10 cellular contexts compared by ENCODE assay signal in the genomic region with DNA sequence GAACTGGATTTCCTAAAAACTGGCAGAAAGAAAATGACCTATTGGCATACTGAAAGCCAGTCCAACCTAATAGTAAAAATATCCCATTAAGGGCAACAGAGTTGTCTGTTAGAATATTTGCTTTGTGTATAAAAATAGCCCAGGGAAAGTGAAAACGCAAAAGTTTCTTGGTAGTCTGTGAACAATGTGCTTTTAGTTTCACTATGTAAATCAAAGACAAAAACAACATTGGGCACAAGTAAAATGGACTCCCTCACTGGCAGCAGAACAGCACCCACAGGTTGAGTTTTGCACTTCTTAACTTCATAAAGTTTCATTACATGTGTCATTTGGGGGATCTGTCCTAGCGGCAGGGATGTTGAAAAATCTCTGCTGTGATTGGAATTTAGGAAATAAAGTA. TPM values are rescaled to one million over a fixed set of nuclear protein-coding genes. Genes with fewer than 3 reads are reported as not detected.
DNase-seq lines count a peak whose midpoint lies in the region; ATAC-seq and TF ChIP-seq lines count a peak whose summit lies in the region.
"Had no signal": no experiment of that assay in that cellular context is flagged by ENCODE, and none has a peak within 500 bp of the region (broad histone marks: within the 10 kb centered on the region; RNA-seq: fewer than 3 reads in every experiment).

No MANE protein-coding gene starts in this region.

- intact Hi-C loops in activated CD4-positive, alpha-beta T cell treated with anti-CD3 and anti-CD28 coated beads, Interleukin-2, amount 10 ng/mL, durations not matched to agents 24 days and 14 days (cut with micrococcal nuclease): no loop called here

- H3K4me3 Mint-ChIP-seq in activated CD4-positive, alpha-beta T cell treated with anti-CD3 and anti-CD28 coated beads, Interleukin-2, amount 10 ng/mL, durations not matched to agents 24 days and 14 days: peak overlapping the region; percentile 32
- peak overlapping the region in 7 of 8 donors; percentile 19 to 55 (median 45) for H3K4me3 Mint-ChIP-seq in naive B cell
- no peak overlapping the region for H3K4me3 Mint-ChIP-seq in nephron progenitor cell
- H3K4me3 Mint-ChIP-seq: activated CD4-positive, alpha-beta T cell treated with anti-CD3 and anti-CD28 coated beads for 36 hours had no signal

- H3K4me1 Mint-ChIP-seq in activated CD4-positive, alpha-beta T cell treated with anti-CD3 and anti-CD28 coated beads, Interleukin-2, amount 10 ng/mL, durations not matched to agents 24 days and 14 days: peaks cover 12% of the 10 kb centered on the region
- H3K4me1 Mint-ChIP-seq in naive B cell (peaks cover 7 to 24% (median 18%) of the 10 kb centered on the region in 3 donors), nephron progenitor cell (no peaks in the 10 kb centered on the region)

- no peaks in the 10 kb centered on the region for H3K36me3 Mint-ChIP-seq in activated CD4-positive, alpha-beta T cell treated with anti-CD3 and anti-CD28 coated beads, Interleukin-2, amount 10 ng/mL, durations not matched to agents 24 days and 14 days (ENCODE audit: low read depth)
- no peaks in the 10 kb centered on the region for H3K36me3 Mint-ChIP-seq in naive B cell
- H3K36me3 Mint-ChIP-seq in nephron progenitor cell (ENCODE audit: low read depth): no peaks in the 10 kb centered on the region

- TF ChIP-seq CTCF in nephron progenitor cell (IDR thresholded peaks at IDR 0.05): no peak

- H3K9me3 Mint-ChIP-seq in activated CD4-positive, alpha-beta T cell treated with anti-CD3 and anti-CD28 coated beads, Interleukin-2, amount 10 ng/mL, durations not matched to agents 24 days and 14 days: peaks cover 5% of the 10 kb centered on the region
- peaks cover 0 to 2% (median 0%) of the 10 kb centered on the region in 7 donors for H3K9me3 Mint-ChIP-seq in naive B cell
- H3K9me3 Mint-ChIP-seq in nephron progenitor cell: no peaks in the 10 kb centered on the region

- H3K27ac Mint-ChIP-seq in activated CD4-positive, alpha-beta T cell treated with anti-CD3 and anti-CD28 coated beads, Interleukin-2, amount 10 ng/mL, durations not matched to agents 24 days and 14 days: peak overlapping the region; percentile 68
- H3K27ac Mint-ChIP-seq in naive B cell (peak overlapping the region in 4 of 6 donors; percentile 5 to 48 (median 40)), nephron progenitor cell (no peak overlapping the region)
- H3K27ac Mint-ChIP-seq: activated CD4-positive, alpha-beta T cell treated with anti-CD3 and anti-CD28 coated beads for 36 hours had no signal

- peak; percentile 66 for DNase-seq in activated CD4-positive, alpha-beta T cell treated with anti-CD3 and anti-CD28 coated beads, Interleukin-2, amount 10 ng/mL, durations not matched to agents 24 days and 14 days
- DNase-seq in activated CD4-positive, alpha-beta T cell treated with anti-CD3 and anti-CD28 coated beads, Interleukin-2, amount 50 U/mL, for 48 hours: no peak
- DNase-seq in naive B cell (peak; percentile 37), NCI-H748 treated with DMSO at 0.1 percent for 48 hours (lab: John Stamatoyannopoulos, UW) (no peak), nephron progenitor cell (no peak), middle frontal gyrus (ENCODE audit: extremely low spot score, low spot score) (no peak)
- DNase-seq: activated CD4-positive, alpha-beta T cell treated with anti-CD3 and anti-CD28 coated beads for 36 hours; KBM-7 had no signal

- peaks cover 20% of the 10 kb centered on the region for H3K27me3 Mint-ChIP-seq in activated CD4-positive, alpha-beta T cell treated with anti-CD3 and anti-CD28 coated beads, Interleukin-2, amount 10 ng/mL, durations not matched to agents 24 days and 14 days
- peaks cover 0 to 5% (median 0%) of the 10 kb centered on the region in 3 donors for H3K27me3 Mint-ChIP-seq in naive B cell
- peaks cover 3% of the 10 kb centered on the region for H3K27me3 Mint-ChIP-seq in nephron progenitor cell (ENCODE audit: low read depth, poor library complexity)

- ATAC-seq in GM21723 (IDR thresholded peaks at IDR 0.05; ENCODE audit: unreplicated experiment) (peak; percentile 96), HG03378 (IDR thresholded peaks at IDR 0.05; ENCODE audit: unreplicated experiment) (peak; percentile 96), naive B cell (ENCODE audit: low read depth in 2 of 2) (peak; percentile 81 to 82)
- ATAC-seq: activated CD4-positive, alpha-beta T cell treated with anti-CD3 and anti-CD28 coated beads for 36 hours had no signal

RNA-seq across cellular contexts. Expression of a gene that starts 4.3 kb away (rescaled TPM):
- total RNA-seq in activated CD4-positive, alpha-beta T cell treated with anti-CD3 and anti-CD28 coated beads, Interleukin-2, amount 10 ng/mL, durations not matched to agents 24 days and 14 days: not detected in 2 replicates
- polyA plus RNA-seq in naive B cell (ENCODE audit: low read depth in 6 of 6): not detected
- total RNA-seq: activated CD4-positive, alpha-beta T cell treated with anti-CD3 and anti-CD28 coated beads for 36 hours had no signal

RNA-seq across cellular contexts. Expression of a gene that starts 26.2 kb away (rescaled TPM):
- total RNA-seq in activated CD4-positive, alpha-beta T cell treated with anti-CD3 and anti-CD28 coated beads, Interleukin-2, amount 10 ng/mL, durations not matched to agents 24 days and 14 days: not detected in 2 replicates
- not detected for polyA plus RNA-seq in naive B cell (ENCODE audit: low read depth in 6 of 6)
- total RNA-seq: activated CD4-positive, alpha-beta T cell treated with anti-CD3 and anti-CD28 coated beads for 36 hours had no signal

RNA-seq across cellular contexts. Expression of a gene that starts 53.9 kb away (rescaled TPM):
- not detected in 2 replicates for total RNA-seq in activated CD4-positive, alpha-beta T cell treated with anti-CD3 and anti-CD28 coated beads, Interleukin-2, amount 10 ng/mL, durations not matched to agents 24 days and 14 days
- not detected for polyA plus RNA-seq in naive B cell (ENCODE audit: low read depth in 6 of 6)
- total RNA-seq: activated CD4-positive, alpha-beta T cell treated with anti-CD3 and anti-CD28 coated beads for 36 hours had no signal

Comparison
In these comparisons a context has a peak if more than half of its experiments do, and no peak if none do; other contexts are left out.
1. DNase-seq: peak in activated CD4-positive, alpha-beta T cell treated with anti-CD3 and anti-CD28 coated beads, Interleukin-2, amount 10 ng/mL, durations not matched to agents 24 days and 14 days (single experiment) and naive B cell (single experiment); none in activated CD4-positive, alpha-beta T cell treated with anti-CD3 and anti-CD28 coated beads, Interleukin-2, amount 50 U/mL, for 48 hours (0 of 2), NCI-H748 treated with DMSO at 0.1 percent for 48 hours (single experiment), nephron progenitor cell (single experiment) and middle frontal gyrus (single experiment).
2. Peak in every context shown above with its lines, with median percentiles within 50 percentile points of each other: ATAC-seq.